In the genomic region with DNA sequence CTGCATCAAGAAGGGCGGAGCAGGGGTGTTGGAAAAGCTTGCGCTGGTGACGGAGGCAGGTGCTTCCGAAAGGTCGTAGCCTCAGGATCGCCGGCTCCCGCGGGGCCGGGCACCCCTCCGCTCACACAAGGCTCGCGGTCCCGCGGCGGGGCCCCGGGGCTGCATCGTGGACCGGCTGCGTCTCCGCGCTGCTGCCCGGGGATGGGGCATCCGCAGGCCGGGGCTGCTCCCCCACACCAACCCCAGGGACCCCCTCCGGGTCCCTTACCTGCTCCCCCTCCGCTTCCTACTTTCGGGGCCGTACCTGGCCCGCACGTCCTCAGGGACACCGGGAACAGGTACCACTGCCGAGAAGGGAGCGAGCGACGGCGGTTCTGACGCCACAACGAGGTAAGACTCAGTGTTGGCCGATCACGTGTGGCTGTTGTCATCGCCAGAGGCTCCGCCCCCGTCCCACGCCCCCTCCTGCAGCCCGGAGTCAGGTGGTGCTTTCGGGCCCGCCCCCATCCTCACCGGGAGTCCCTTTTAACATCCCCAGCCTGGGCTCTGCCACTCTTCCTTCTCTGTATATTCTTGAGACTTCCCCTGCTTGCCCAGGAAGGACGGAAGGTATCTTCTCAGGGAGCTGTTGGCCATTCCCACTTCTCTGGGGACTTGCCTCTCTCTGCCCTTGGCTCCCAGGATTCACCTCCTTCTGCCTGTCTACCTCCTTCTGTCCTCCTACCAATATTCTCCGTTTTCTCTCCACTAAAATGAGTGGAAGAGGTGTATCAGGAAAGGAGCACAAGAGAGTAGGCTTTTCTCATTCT, we compare ENCODE assay signal across 9 cellular contexts. TPM values are rescaled to one million over a fixed set of nuclear protein-coding genes. Genes with fewer than 3 reads are reported as not detected.
A peak's percentile ranks its signal among the peaks of the same experiment; 100 is the strongest.
DNase-seq lines count a peak whose midpoint lies in the region; ATAC-seq, FAIRE-seq and TF ChIP-seq lines count a peak whose summit lies in the region.
"Had no signal": no experiment of that assay in that cellular context is flagged by ENCODE, and none has a peak within 500 bp of the region (broad histone marks: within the 10 kb centered on the region; RNA-seq: fewer than 3 reads in every experiment).

Gene BEX2 (minus strand): TSS at position 399 of the 809 bp plus-strand sequence. CDS start 1,014 bp downstream, outside the sequence.

- no peaks in the 10 kb centered on the region for H3F3A ChIP-seq in MM.1S (ENCODE audit: insufficient read depth, low read length)

- TF ChIP-seq POLR2A in K562 (conservative IDR thresholded peaks at IDR 0.05) = peak; percentile 41; the same call in 1 of the 2 replicates

- no TSS peak for BruUV-seq in K562 (replicated peaks; lab: Mats Ljungman, UMichigan)

- H3K9me2 ChIP-seq in MM.1S (replicated peaks; ENCODE audit: insufficient read depth, low read length) = no peaks in the 10 kb centered on the region

- no peaks in the 10 kb centered on the region for H3K36me3 ChIP-seq in MM.1S (replicated peaks; ENCODE audit: insufficient read depth, low read length)
- no peaks in the 10 kb centered on the region for H3K36me3 ChIP-seq in K562 (ENCODE audit: control insufficient read depth, insufficient read depth, low read length)
- no peaks in the 10 kb centered on the region for H3K36me3 ChIP-seq in small intestine (ENCODE audit: control insufficient read depth in 2 of 2, insufficient read depth in 2 of 2, low read length in 2 of 2)

- H3K9me1 ChIP-seq in K562 (ENCODE audit: control insufficient read depth, insufficient read depth, low read length) = no peaks in the 10 kb centered on the region

- no peak for TF ChIP-seq RAD21 in K562 (CRISPR knock-in tag; conservative IDR thresholded peaks at IDR 0.05 in 1 of 2, IDR thresholded peaks at IDR 0.05 in 1 of 2)

- CTCF ChIA-PET in K562 (lab: Yijun Ruan, JAX; ENCODE audit: low intra/inter-chr PET ratio) = no interaction called here

- no peak for TF ChIP-seq EP300 in K562 (IDR thresholded peaks at IDR 0.05; ENCODE audit: low read length)

- in situ Hi-C loops in K562 (cut with MboI) = no loop called here

- TF ChIP-seq CTCF in MM.1S (IDR thresholded peaks at IDR 0.05; ENCODE audit: low read length) (no peak), K562 (IDR thresholded peaks at IDR 0.05 in 2 of 3, conservative IDR thresholded peaks at IDR 0.05 in 1 of 3; ENCODE audit: insufficient read depth in 2 of 3, low read depth in 1 of 3, low read length in 3 of 3) (no peak)

- H2AFZ ChIP-seq in MM.1S (ENCODE audit: low read length) (peak within 1 kb of the TSS; percentile 80), K562 (ENCODE audit: low read depth, low read length) (peak within 1 kb of the TSS; percentile 92)

- no peaks in the 10 kb centered on the region for H3K79me2 ChIP-seq in MM.1S (ENCODE audit: low read length)
- H3K79me2 ChIP-seq in K562 (ENCODE audit: control insufficient read depth, insufficient read depth, low read length) = no peaks in the 10 kb centered on the region

- H3K9ac ChIP-seq in MM.1S (ENCODE audit: low read length) (peak within 1 kb of the TSS; percentile 64; the same call in 1 of the 2 replicates), K562 (ENCODE audit: insufficient read depth in 1 of 2, low read depth in 2 of 2, low read length in 2 of 2) (peak within 1 kb of the TSS; percentile 54 to 89; a peak in 3 of 4 replicates)

- DNase-seq in DMS79 (lab: John Stamatoyannopoulos, UW) = peak; percentile 77
- peak; percentile 77 for DNase-seq in MM.1S
- peak; percentile 74 for DNase-seq in T-helper 9 cell
- DNase-seq in K562 (ENCODE audit: extremely low read depth in 1 of 4, low spot score in 3 of 4) = peak; percentile 68 to 82 (median 74)
- peak; percentile 87 for DNase-seq in iPS-NIHi11 (ENCODE audit: low spot score)
- DNase-seq in small intestine = peak; percentile 63
- no peak for DNase-seq in dedifferentiated amniotic fluid mesenchymal stem cell (ENCODE audit: extremely low spot score)

- peak; percentile 40 for FAIRE-seq in K562 (lab: Jason Lieb, UNC)
- no peak for FAIRE-seq in small intestine (lab: Jason Lieb, UNC)

- WGBS in K562 (ENCODE audit: insufficient coverage, low coverage, missing lambda C conversion rate) = 1% methylated on average over 40 of the region's 51 CpGs
- WGBS in small intestine, 3 donors = 1 to 35% (median 5%) methylated on average over 23 to 51 of the region's 51 CpGs

- peak within 1 kb of the TSS; percentile 70 for H3K4me2 ChIP-seq in MM.1S (ENCODE audit: low read depth, low read length)
- peak within 1 kb of the TSS; percentile 82 for H3K4me2 ChIP-seq in K562 (ENCODE audit: insufficient read depth, low read length)

- no peaks in the 10 kb centered on the region for H3K9me3 ChIP-seq in MM.1S (replicated peaks; ENCODE audit: insufficient read depth, low read length)
- no peaks in the 10 kb centered on the region for H3K9me3 ChIP-seq in K562 (replicated peaks; ENCODE audit: control insufficient read depth, insufficient read depth, low read depth, low read length)
- no peaks in the 10 kb centered on the region for H3K9me3 ChIP-seq in small intestine (ENCODE audit: control insufficient read depth, low read depth)

- POLR2A ChIA-PET in K562 (lab: Yijun Ruan, JAX) = no interaction called here

- no peaks in the 10 kb centered on the region for H3K27me3 ChIP-seq in MM.1S (replicated peaks; ENCODE audit: insufficient read depth, low read length)
- H3K27me3 ChIP-seq in K562 (ENCODE audit: control insufficient read depth in 2 of 2, insufficient read depth in 2 of 2, low read length in 2 of 2) = no peaks in the 10 kb centered on the region
- H3K27me3 ChIP-seq in small intestine (ENCODE audit: control insufficient read depth in 2 of 2, insufficient read depth in 2 of 2, low read length in 2 of 2) = no peaks in the 10 kb centered on the region

- no peaks in the 10 kb centered on the region for H4K20me1 ChIP-seq in MM.1S (ENCODE audit: insufficient read depth, low read length)
- H4K20me1 ChIP-seq in K562 (replicated peaks; ENCODE audit: control insufficient read depth, insufficient read depth, low read length) = no peaks in the 10 kb centered on the region

- H3K27ac ChIP-seq in MM.1S (ENCODE audit: low read length) = no peak within 1 kb of the TSS
- H3K27ac ChIP-seq in K562 (ENCODE audit: extremely low read depth, low read depth, low read length) = no peak within 1 kb of the TSS
- H3K27ac ChIP-seq in small intestine (ENCODE audit: low read depth in 1 of 2, low read length in 1 of 2) = peak within 1 kb of the TSS in 1 of 2 donors; percentile 38
- H3K27ac ChIP-seq: VCaP had no signal

- ATAC-seq in GM21786 (IDR thresholded peaks at IDR 0.05; ENCODE audit: unreplicated experiment) (peak; percentile 97), K562 (peak; percentile 99)

- H3K4me3 ChIP-seq in MM.1S (ENCODE audit: low read length) (peak within 1 kb of the TSS; percentile 69), K562 (peak within 1 kb of the TSS; percentile 60), small intestine (ENCODE audit: low read depth in 1 of 2, low read length in 2 of 2) (peak within 1 kb of the TSS; percentile 37 to 67)

- H3K4me1 ChIP-seq in MM.1S (ENCODE audit: low read length) (no peaks in the 10 kb centered on the region), K562 (replicated peaks in 1 of 2; ENCODE audit: control insufficient read depth in 2 of 2, insufficient read depth in 2 of 2, low read length in 2 of 2) (peaks cover 0 to 11% of the 10 kb centered on the region in 2 experiments; a peak in 2 of 5 replicates), small intestine (ENCODE audit: control insufficient read depth in 2 of 2, insufficient read depth in 1 of 2, low read depth in 1 of 2, low read length in 1 of 2) (no peaks in the 10 kb centered on the region)

- intact Hi-C loops in K562 (cut with micrococcal nuclease) = no loop called here

TF ChIP-seq in K562, 482 proteins besides CTCF, POLR2A, EP300 and RAD21 (continues in another document):
- peak; percentile 94 for TF ChIP-seq RBFOX2 (IDR thresholded peaks at IDR 0.05; ENCODE audit: low read depth, low read length)

RNA-seq across cellular contexts. Expression of gene BEX2, which starts in this region (rescaled TPM):
- total RNA-seq in K562 (2011; cell fraction: chromatin; rRNA removed; ENCODE audit: low replicate concordance) = 4.2 and 8.2 TPM in 2 replicates
- 3.8 and 5.3 TPM in 2 replicates for total RNA-seq in K562 (2011; cell fraction: nucleolus; rRNA removed)
- total RNA-seq in K562 (2011; cell fraction: nucleoplasm; rRNA removed) = 8.6 and 9.6 TPM in 2 replicates
- total RNA-seq in K562 (2014; rRNA removed) = 12.0 and 13.1 TPM in 2 replicates
- 9.3 and 11.1 TPM in 2 replicates for total RNA-seq in K562 (2014; rRNA removed; fragmentation: Illumina TruSeq; extraction: Trizol)
- 5.5 and 6.7 TPM in 2 replicates for total RNA-seq in K562 (2015; rRNA removed; fragmentation: Illumina TruSeq; extraction: Trizol)
- total RNA-seq in K562 (2021) = 5.2 and 8.3 TPM in 2 replicates
- polyA plus RNA-seq in K562 (2011; rRNA removed) = 5.4 and 8.5 TPM in 2 replicates
- 1.7 and 6.8 TPM in 2 replicates for polyA plus RNA-seq in K562 (2011; cell fraction: cytosol; rRNA removed)
- 4.1 and 15.3 TPM in 2 replicates for polyA plus RNA-seq in K562 (2011; cell fraction: nucleus; rRNA removed)
- polyA plus RNA-seq in K562 (2012) = 10.1 and 92.4 TPM in 2 replicates
- 7.7 and 13.3 TPM in 2 replicates for polyA plus RNA-seq in K562 (2014; fragmentation: Illumina TruSeq; extraction: Trizol)
- 1 to 10 TPM; 8.3 to 8.9 TPM for polyA plus RNA-seq in K562 (2014; fragmentation: Nextera tagmentation; extraction: Ambion mirVana)
- polyA plus RNA-seq in K562 (2014; rRNA removed) = 13.3 and 18.0 TPM in 2 replicates
- polyA minus RNA-seq in K562 (2011; rRNA and poly(A)+ RNA removed) = 1.9 and 6.6 TPM in 2 replicates
- 0.76 TPM in 1 of 2 replicates, not detected in the other for polyA minus RNA-seq in K562 (2011; cell fraction: cytosol; rRNA and poly(A)+ RNA removed)
- polyA minus RNA-seq in K562 (2011; cell fraction: nucleus; rRNA and poly(A)+ RNA removed) = 1.3 and 3.0 TPM in 2 replicates
- 10 to 100 TPM in 1 of 3 donors, 1 to 10 TPM in 1, under 1 TPM in 1; 0.89 to 35.7 (median 9.5) TPM for polyA plus RNA-seq in small intestine
